In the genomic region with DNA sequence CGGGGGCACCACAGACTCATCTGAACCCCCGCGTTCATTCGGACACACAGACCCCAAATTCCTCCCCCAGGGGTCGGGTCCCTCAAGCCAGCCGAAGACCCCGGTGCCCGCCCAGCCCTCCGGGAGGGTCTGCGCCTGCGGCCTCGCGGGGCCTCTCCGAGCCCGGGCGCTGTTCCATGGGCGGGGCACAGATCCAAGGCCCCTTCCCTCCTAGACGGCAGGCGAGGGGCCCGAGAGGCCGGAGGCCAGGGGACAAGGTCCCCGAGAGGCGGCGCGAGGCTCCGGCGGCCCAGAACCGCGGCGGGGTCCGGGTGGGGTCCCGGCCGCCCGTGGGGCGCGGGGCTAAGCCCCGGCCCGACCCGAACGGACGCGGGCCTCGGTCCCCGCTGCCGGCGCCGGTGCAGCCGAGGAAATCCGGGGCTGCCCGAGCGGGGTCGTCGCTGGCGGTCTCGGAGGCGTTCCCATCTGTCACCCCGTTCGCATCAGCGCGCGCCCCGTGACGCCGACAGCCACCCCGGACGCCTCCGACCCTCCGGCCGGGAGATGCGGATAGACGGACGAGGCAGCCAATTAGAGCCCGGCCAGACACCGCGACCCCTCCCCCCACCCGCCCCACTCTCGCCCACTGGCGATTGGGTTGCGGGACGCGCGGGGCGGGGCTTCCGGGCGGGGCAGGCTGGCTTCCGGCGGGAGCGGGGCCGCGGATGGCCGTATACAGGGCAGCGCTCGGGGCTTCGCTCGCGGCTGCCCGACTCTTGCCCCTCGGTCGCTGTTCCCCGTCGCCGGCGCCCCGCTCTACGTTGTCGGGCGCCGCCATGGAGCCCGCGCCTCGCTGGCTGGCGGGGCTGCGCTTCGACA, we compare ENCODE assay signal across 8 cellular contexts. TPM values are rescaled to one million over a fixed set of nuclear protein-coding genes. Genes with fewer than 3 reads are reported as not detected.
A peak's percentile ranks its signal among the peaks of the same experiment; 100 is the strongest.
DNase-seq lines count a peak whose midpoint lies in the region; ATAC-seq and TF ChIP-seq lines count a peak whose summit lies in the region.

A gene with protein sequence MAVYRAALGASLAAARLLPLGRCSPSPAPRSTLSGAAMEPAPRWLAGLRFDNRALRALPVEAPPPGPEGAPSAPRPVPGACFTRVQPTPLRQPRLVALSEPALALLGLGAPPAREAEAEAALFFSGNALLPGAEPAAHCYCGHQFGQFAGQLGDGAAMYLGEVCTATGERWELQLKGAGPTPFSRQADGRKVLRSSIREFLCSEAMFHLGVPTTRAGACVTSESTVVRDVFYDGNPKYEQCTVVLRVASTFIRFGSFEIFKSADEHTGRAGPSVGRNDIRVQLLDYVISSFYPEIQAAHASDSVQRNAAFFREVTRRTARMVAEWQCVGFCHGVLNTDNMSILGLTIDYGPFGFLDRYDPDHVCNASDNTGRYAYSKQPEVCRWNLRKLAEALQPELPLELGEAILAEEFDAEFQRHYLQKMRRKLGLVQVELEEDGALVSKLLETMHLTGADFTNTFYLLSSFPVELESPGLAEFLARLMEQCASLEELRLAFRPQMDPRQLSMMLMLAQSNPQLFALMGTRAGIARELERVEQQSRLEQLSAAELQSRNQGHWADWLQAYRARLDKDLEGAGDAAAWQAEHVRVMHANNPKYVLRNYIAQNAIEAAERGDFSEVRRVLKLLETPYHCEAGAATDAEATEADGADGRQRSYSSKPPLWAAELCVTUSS (plus strand): TSS at position 679 of the 858 bp plus-strand sequence. CDS start 26 bp downstream, at position 705.

- peak; percentile 71 for TF ChIP-seq POLR2A in Raji (IDR thresholded peaks at IDR 0.05; ENCODE audit: insufficient read depth, low read depth, low read length)

- peaks cover 28% of the 10 kb centered on the region for H3K79me2 ChIP-seq in Karpas-422 (ENCODE audit: low read length)

- no peaks in the 10 kb centered on the region for H3K9me3 ChIP-seq in Karpas-422 (ENCODE audit: low read length)

- peaks cover 3% of the 10 kb centered on the region; the same call in 1 of the 2 replicates for H4K20me1 ChIP-seq in Karpas-422 (ENCODE audit: insufficient read depth, low read depth, low read length)

- peaks cover 28% of the 10 kb centered on the region for H3K4me1 Mint-ChIP-seq in nephron progenitor cell
- peaks cover 31% of the 10 kb centered on the region for H3K4me1 Mint-ChIP-seq in stimulated activated naive CD8-positive, alpha-beta T cell treated with anti-CD3 and anti-CD28 coated beads, Interleukin-15, Interleukin-2, amounts not matched to agents 100 ng/mL and 50 ng/mL, for 24 hours (ENCODE audit: low read depth)

- peak within 1 kb of the TSS; percentile 88 for H3K4me3 Mint-ChIP-seq in nephron progenitor cell
- H3K4me3 Mint-ChIP-seq in stimulated activated naive CD8-positive, alpha-beta T cell treated with anti-CD3 and anti-CD28 coated beads, Interleukin-15, Interleukin-2, amounts not matched to agents 100 ng/mL and 50 ng/mL, for 24 hours = peak within 1 kb of the TSS; percentile 85

- peak within 1 kb of the TSS; percentile 81 for H3K27ac ChIP-seq in Karpas-422 (ENCODE audit: low read length)

- peaks cover 59% of the 10 kb centered on the region for H3K4me1 ChIP-seq in Karpas-422 (ENCODE audit: low read length)

- H3K27me3 Mint-ChIP-seq in nephron progenitor cell (ENCODE audit: low read depth, poor library complexity) = no peaks in the 10 kb centered on the region
- H3K27me3 Mint-ChIP-seq in stimulated activated naive CD8-positive, alpha-beta T cell treated with anti-CD3 and anti-CD28 coated beads, Interleukin-15, Interleukin-2, amounts not matched to agents 100 ng/mL and 50 ng/mL, for 24 hours = no peaks in the 10 kb centered on the region

- no peak for TF ChIP-seq CTCF in fibroblast of the aortic adventitia (IDR thresholded peaks at IDR 0.05; ENCODE audit: insufficient read depth, low read length)
- TF ChIP-seq CTCF in nephron progenitor cell (IDR thresholded peaks at IDR 0.05) = no peak

- peak within 1 kb of the TSS; percentile 92 for H3K4me2 ChIP-seq in Karpas-422 (ENCODE audit: low read depth, low read length, poor library complexity, severe bottlenecking)

- H3K4me3 ChIP-seq in Karpas-422 (ENCODE audit: low read length) (peak within 1 kb of the TSS; percentile 92), fibroblast of the aortic adventitia (ENCODE audit: low read depth, low read length) (peak within 1 kb of the TSS; percentile 76)

- no peak within 1 kb of the TSS for H2AFZ ChIP-seq in Karpas-422 (ENCODE audit: low read length)

- no peak within 1 kb of the TSS for H3K27ac Mint-ChIP-seq in nephron progenitor cell
- H3K27ac Mint-ChIP-seq in stimulated activated naive CD8-positive, alpha-beta T cell treated with anti-CD3 and anti-CD28 coated beads, Interleukin-15, Interleukin-2, amounts not matched to agents 100 ng/mL and 50 ng/mL, for 24 hours = no peak within 1 kb of the TSS

- peaks cover 33% of the 10 kb centered on the region for H3K36me3 Mint-ChIP-seq in nephron progenitor cell (ENCODE audit: low read depth)
- peaks cover 19% of the 10 kb centered on the region for H3K36me3 Mint-ChIP-seq in stimulated activated naive CD8-positive, alpha-beta T cell treated with anti-CD3 and anti-CD28 coated beads, Interleukin-15, Interleukin-2, amounts not matched to agents 100 ng/mL and 50 ng/mL, for 24 hours (ENCODE audit: low read depth)

- DNase-seq in DMS153 (lab: John Stamatoyannopoulos, UW) = peak; percentile 77
- peak; percentile 98 for DNase-seq in Karpas-422
- peak; percentile 89 for DNase-seq in activated effector memory CD4-positive, alpha-beta T cell treated with Interleukin-2 at 50 U/mL for 16 hours
- peak; percentile 75 for DNase-seq in fibroblast of the aortic adventitia (ENCODE audit: low read depth)
- DNase-seq in nephron progenitor cell = peak; percentile 95

- H3K9ac ChIP-seq in Karpas-422 (ENCODE audit: low read length) = peak within 1 kb of the TSS; percentile 87

- no peaks in the 10 kb centered on the region for H3K9me2 ChIP-seq in Karpas-422 (replicated peaks; ENCODE audit: insufficient read depth, low read length)

- peak; percentile 64 for ATAC-seq in GM21576 (IDR thresholded peaks at IDR 0.05; ENCODE audit: unreplicated experiment)

- no peaks in the 10 kb centered on the region for H3K27me3 ChIP-seq in Karpas-422 (ENCODE audit: low read length)

- H3K36me3 ChIP-seq in Karpas-422 (ENCODE audit: insufficient read depth, low read length) = no peaks in the 10 kb centered on the region; the same call in 1 of the 2 replicates

- H3K9me3 Mint-ChIP-seq in nephron progenitor cell = peaks cover 14% of the 10 kb centered on the region
- no peaks in the 10 kb centered on the region for H3K9me3 Mint-ChIP-seq in stimulated activated naive CD8-positive, alpha-beta T cell treated with anti-CD3 and anti-CD28 coated beads, Interleukin-15, Interleukin-2, amounts not matched to agents 100 ng/mL and 50 ng/mL, for 24 hours

RNA-seq across cellular contexts. Expression of the gene that starts here (rescaled TPM):
- 20.0 and 64.1 TPM in 2 replicates for total RNA-seq in Karpas-422 (2014; rRNA removed; shearing (Covaris generic); ENCODE audit: low replicate concordance)
- 15.5 and 17.3 TPM in 2 replicates for total RNA-seq in fibroblast of the aortic adventitia (ENCODE audit: low replicate concordance)

Comparison
In these comparisons a context has a peak if more than half of its experiments do, and no peak if none do; other contexts are left out.
1. Peak in every context shown above with its lines: DNase-seq, ATAC-seq, H3K4me3 ChIP-seq and H3K27ac ChIP-seq.